In genomic region chr2:109128048-109128465, GRCh38 we compare ENCODE assay signal across 8 cellular contexts. TPM values are rescaled to one million over a fixed set of nuclear protein-coding genes. Genes with fewer than 3 reads are reported as not detected.
DNase-seq lines count a peak whose midpoint lies in the region; ATAC-seq lines count a peak whose summit lies in the region.

No MANE protein-coding gene starts in this region.

- H3K4me1 Mint-ChIP-seq in effector memory CD8-positive, alpha-beta T cell (ENCODE audit: low read depth in 2 of 2) = peaks cover 5 to 14% of the 10 kb centered on the region in 2 donors

- peak overlapping the region; percentile 82 to 86 for H3K4me3 Mint-ChIP-seq in effector memory CD8-positive, alpha-beta T cell

- H3K9me3 Mint-ChIP-seq in effector memory CD8-positive, alpha-beta T cell = no peaks in the 10 kb centered on the region

- DNase-seq in Daoy (ENCODE audit: low read depth) (peak; percentile 94), NCI-H69 (lab: John Stamatoyannopoulos, UW) (peak; percentile 70), medulla oblongata (ENCODE audit: extremely low spot score) (peak; percentile 71)
- peak; percentile 87 for DNase-seq in activated CD8-positive, alpha-beta memory T cell treated with anti-CD3 and anti-CD28 coated beads for 24 hours
- DNase-seq in effector memory CD8-positive, alpha-beta T cell = peak; percentile 15 to 24 (median 20)
- DNase-seq in stimulated activated CD4-positive, alpha-beta T cell treated with anti-CD3 and anti-CD28 coated beads, TNF-alpha, amount 100 ng/mL, for 1 hour (ENCODE audit: low read depth in 3 of 3, low spot score in 1 of 3) = peak in 2 of 3 donors; percentile 33 to 63

- no peaks in the 10 kb centered on the region for H3K36me3 Mint-ChIP-seq in effector memory CD8-positive, alpha-beta T cell (ENCODE audit: insufficient read depth)

- ATAC-seq in HG03196 (IDR thresholded peaks at IDR 0.05; ENCODE audit: unreplicated experiment) = peak; percentile 42
- ATAC-seq in effector memory CD8-positive, alpha-beta T cell (replicated peaks) = peak; percentile 46
- ATAC-seq in GM21717 (IDR thresholded peaks at IDR 0.05; ENCODE audit: unreplicated experiment) = no peak

- no peak overlapping the region for H3K27ac Mint-ChIP-seq in effector memory CD8-positive, alpha-beta T cell

- peaks cover 65 to 71% of the 10 kb centered on the region in 2 donors for H3K27me3 Mint-ChIP-seq in effector memory CD8-positive, alpha-beta T cell

RNA-seq across cellular contexts. Expression of gene SH3RF3, which starts 0.9 kb away (rescaled TPM):
- 3.0 and 3.3 TPM in 2 replicates for total RNA-seq in Daoy (2014; rRNA removed; shearing (Covaris generic))

Comparison
In these comparisons a context has a peak if more than half of its experiments do, and no peak if none do; other contexts are left out.
1. DNase-seq: peak in every context shown above with its lines; median percentile 94 in Daoy; 87 in activated CD8-positive, alpha-beta memory T cell treated with anti-CD3 and anti-CD28 coated beads for 24 hours; 71 in medulla oblongata; 70 in NCI-H69; 48 in stimulated activated CD4-positive, alpha-beta T cell treated with anti-CD3 and anti-CD28 coated beads, TNF-alpha, amount 100 ng/mL, for 1 hour; 20 in effector memory CD8-positive, alpha-beta T cell.